Comparison of ENCODE assay signal across 31 cellular contexts in genomic region chr16:50535506-50536257, GRCh38.
"Had no signal": no experiment of that assay in that cellular context is flagged by ENCODE, and none has a peak within 500 bp of the region (broad histone marks: within the 10 kb centered on the region; RNA-seq: fewer than 3 reads in every experiment).

No MANE protein-coding gene starts in this region.

- H3K4me3 Mint-ChIP-seq: activated naive CD8-positive, alpha-beta T cell treated with anti-CD3 and anti-CD28 coated beads for 36 hours; naive thymus-derived CD8-positive, alpha-beta T cell; stimulated activated naive B cell treated with anti-CD40 and anti-IgM and Interleukin-4, amounts not matched to agents 10 μg/mL and 1 μg/mL and 100 μg/mL, for 72 hours; T-helper 1 cell treated with Interleukin-12 subunit alpha and Interleukin-12 subunit beta and Interleukin-4 antibody, amounts not matched to agents 30 μg/mL and 1 μg/mL, for 36 hours had no signal

- H3K9ac ChIP-seq: SK-N-SH had no signal

- H3K27ac ChIP-seq: adrenal gland, body of pancreas, foreskin keratinocyte, heart left ventricle, left lung, lower lobe of right lung, sigmoid colon, stomach, thyroid gland, VCaP had no signal

- H3K4me1 Mint-ChIP-seq: activated naive CD8-positive, alpha-beta T cell treated with anti-CD3 and anti-CD28 coated beads for 36 hours; stimulated activated naive B cell treated with anti-CD40 and anti-IgM and Interleukin-4, amounts not matched to agents 10 μg/mL and 1 μg/mL and 100 μg/mL, for 72 hours had no signal

- H3K9me3 Mint-ChIP-seq: T-helper 1 cell treated with Interleukin-12 subunit alpha and Interleukin-12 subunit beta and Interleukin-4 antibody, amounts not matched to agents 30 μg/mL and 1 μg/mL, for 36 hours had no signal

- H3K9me3 ChIP-seq: adrenal gland, body of pancreas, left lung, lower lobe of right lung, sigmoid colon, SK-N-SH, stomach, thyroid gland had no signal

- H3K4me1 ChIP-seq: adrenal gland, heart left ventricle, left lung, lower lobe of right lung, sigmoid colon, stomach, thyroid gland had no signal

- DNase-seq: activated CD4-positive, alpha-beta T cell treated with anti-CD3 and anti-CD28 coated beads for 4 hours; activated CD4-positive, alpha-beta T cell treated with anti-CD3 and anti-CD28 coated beads, Interleukin-2, amount 50 U/mL, for 4 hours; activated naive CD4-positive, alpha-beta T cell; activated naive CD8-positive, alpha-beta T cell treated with anti-CD3 and anti-CD28 coated beads for 36 hours; activated T-cell treated with anti-CD3 and anti-CD28 coated beads, Interleukin-2, amount 50 U/mL, for 48 hours; aorta; body of pancreas; cerebellar nuclear complex; cortex of kidney; foreskin keratinocyte; kidney glomerular epithelial cell; lower lobe of right lung; mesenchymal stem cell; naive thymus-derived CD8-positive, alpha-beta T cell; sigmoid colon; SK-N-SH; small intestine; stimulated activated CD4-positive, alpha-beta T cell treated with anti-CD3 and anti-CD28 coated beads, Interleukin-4, amount 100 ng/mL, for 4 hours; stimulated activated CD8-positive, alpha-beta memory T cell treated with anti-CD3 and anti-CD28 coated beads, Interleukin-4, amount 100 ng/mL, for 48 hours; stimulated activated naive B cell treated with anti-CD40 and anti-IgM and Interleukin-4, amounts not matched to agents 10 μg/mL and 1 μg/mL and 100 μg/mL, for 72 hours; SW 1271; T-helper 9 cell; thyroid gland had no signal

- H3K36me3 Mint-ChIP-seq: naive thymus-derived CD8-positive, alpha-beta T cell had no signal

- H3K4me2 ChIP-seq: SK-N-SH had no signal

- H3K4me3 ChIP-seq: adrenal gland, body of pancreas, heart left ventricle, left lung, lower lobe of right lung, sigmoid colon, stomach, thyroid gland had no signal

- H3K36me3 ChIP-seq: adrenal gland, heart left ventricle, left lung, lower lobe of right lung, sigmoid colon, stomach, thyroid gland had no signal

- H3K27me3 Mint-ChIP-seq: activated naive CD8-positive, alpha-beta T cell treated with anti-CD3 and anti-CD28 coated beads for 36 hours had no signal

- H3K27me3 ChIP-seq: adrenal gland, body of pancreas, foreskin keratinocyte, left lung, sigmoid colon, stomach, thyroid gland had no signal

- ATAC-seq: body of pancreas; esophagus mucosa; foreskin keratinocyte; heart left ventricle; left lung; lower lobe of right lung; naive thymus-derived CD8-positive, alpha-beta T cell; stimulated activated naive B cell treated with anti-CD40 and anti-IgM and Interleukin-4, amounts not matched to agents 10 μg/mL and 1 μg/mL and 100 μg/mL, for 72 hours had no signal

- H3K27ac Mint-ChIP-seq: activated naive CD8-positive, alpha-beta T cell treated with anti-CD3 and anti-CD28 coated beads for 36 hours; progenitor cell of endocrine pancreas; stimulated activated naive B cell treated with anti-CD40 and anti-IgM and Interleukin-4, amounts not matched to agents 10 μg/mL and 1 μg/mL and 100 μg/mL, for 72 hours; T-helper 1 cell treated with Interleukin-12 subunit alpha and Interleukin-12 subunit beta and Interleukin-4 antibody, amounts not matched to agents 30 μg/mL and 1 μg/mL, for 36 hours had no signal
